24 cellular contexts compared by ENCODE assay signal in the genomic region with DNA sequence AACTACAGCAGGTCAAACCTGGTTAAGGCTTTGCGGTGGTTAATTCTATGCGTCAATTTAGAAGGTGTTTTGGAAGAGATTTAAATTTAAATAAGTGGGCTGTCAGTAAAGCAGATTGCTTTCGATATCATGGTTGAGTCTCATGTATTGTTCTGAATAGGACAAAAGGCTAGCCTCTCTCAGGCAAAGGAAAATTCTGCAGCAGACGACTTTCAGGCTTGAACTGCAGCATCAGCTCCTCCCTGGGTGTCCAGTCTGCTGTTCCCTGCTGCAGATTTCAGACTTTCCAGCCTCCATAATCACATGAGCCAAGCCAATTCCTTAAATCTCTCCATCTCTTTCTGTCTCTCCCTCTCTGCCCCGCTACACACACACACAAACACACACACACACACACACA.
A peak's percentile ranks its signal among the peaks of the same experiment; 100 is the strongest.
DNase-seq lines count a peak whose midpoint lies in the region; ATAC-seq and TF ChIP-seq lines count a peak whose summit lies in the region.
"Had no signal": no experiment of that assay in that cellular context is flagged by ENCODE, and none has a peak within 500 bp of the region (broad histone marks: within the 10 kb centered on the region; RNA-seq: fewer than 3 reads in every experiment).

No MANE protein-coding gene starts in this region.

- H3K27ac Mint-ChIP-seq in neural progenitor cell (peak overlapping the region; percentile 17), type B pancreatic cell (no peak overlapping the region)
- H3K27ac Mint-ChIP-seq in stimulated activated memory B cell treated with anti-CD40 and anti-IgM and Interleukin-4, amounts not matched to agents 10 μg/mL and 1 μg/mL and 100 μg/mL, for 72 hours, result no peak overlapping the region
- H3K27ac Mint-ChIP-seq: CD14-positive monocyte; CD4-positive, alpha-beta memory T cell; CD8-positive, alpha-beta memory T cell had no signal

- ATAC-seq in stimulated activated memory B cell treated with anti-CD40 and anti-IgM and Interleukin-4, amounts not matched to agents 10 μg/mL and 1 μg/mL and 100 μg/mL, for 72 hours, result peak; percentile 8
- ATAC-seq: GM12878 had no signal

- H3K27me3 Mint-ChIP-seq in neural progenitor cell (ENCODE audit: insufficient read depth, low read depth), result no peaks in the 10 kb centered on the region
- no peaks in the 10 kb centered on the region for H3K27me3 Mint-ChIP-seq in stimulated activated memory B cell treated with anti-CD40 and anti-IgM and Interleukin-4, amounts not matched to agents 10 μg/mL and 1 μg/mL and 100 μg/mL, for 72 hours
- H3K27me3 Mint-ChIP-seq in type B pancreatic cell, result no peaks in the 10 kb centered on the region
- H3K27me3 Mint-ChIP-seq: CD4-positive, alpha-beta memory T cell; CD4-positive, CD25-positive, alpha-beta regulatory T cell; CD8-positive, alpha-beta memory T cell had no signal

- H3K4me1 ChIP-seq in HAP-1, result peaks cover 36% of the 10 kb centered on the region
- H3K4me1 ChIP-seq in neural progenitor cell, result peaks cover 8% of the 10 kb centered on the region
- H3K4me1 ChIP-seq: BE2C, BLaER1 had no signal

- no peak overlapping the region for H3K4me3 ChIP-seq in HAP-1
- no peak overlapping the region for H3K4me3 ChIP-seq in neural progenitor cell
- no peak overlapping the region for H3K4me3 ChIP-seq in brain microvascular endothelial cell (ENCODE audit: low read depth, low read length)
- H3K4me3 ChIP-seq: BLaER1, GM12878 had no signal

- H3K9me3 ChIP-seq in HAP-1, result 0 out of 2 replicates have a peak, but pooled peaks cover 4% of the 10 kb centered on the region
- no peaks in the 10 kb centered on the region for H3K9me3 ChIP-seq in neural progenitor cell (ENCODE audit: low read depth)
- H3K9me3 ChIP-seq: BE2C had no signal

- no peaks in the 10 kb centered on the region for H3K79me2 ChIP-seq in neural progenitor cell (ENCODE audit: low read depth)

- in situ Hi-C loops in HAP-1 (cut with MboI; ENCODE audit: low sequenced_read_pairs), result loop anchor here (25.0 kb wide), 1 partner anchor 684 kb away; no protein-coding TSS in a partner anchor
- in situ Hi-C loops in brain microvascular endothelial cell (cut with HindIII; ENCODE audit: low pct_ligation_motif_present, low sequenced_read_pairs), result no loop called here

- H3K27me3 ChIP-seq in HAP-1 (ENCODE audit: low read depth), result no peaks in the 10 kb centered on the region
- no peaks in the 10 kb centered on the region for H3K27me3 ChIP-seq in neural progenitor cell
- H3K27me3 ChIP-seq in brain microvascular endothelial cell (replicated peaks), result no peaks in the 10 kb centered on the region
- H3K27me3 ChIP-seq: BE2C, BLaER1 had no signal

- no peaks in the 10 kb centered on the region for H4K20me1 ChIP-seq in neural progenitor cell (ENCODE audit: low read depth)
- H4K20me1 ChIP-seq: BLaER1 had no signal

- no peak overlapping the region for H3K9ac ChIP-seq in neural progenitor cell
- H3K9ac ChIP-seq: BLaER1 had no signal

- H3K36me3 Mint-ChIP-seq in neural progenitor cell (no peaks in the 10 kb centered on the region), type B pancreatic cell (no peaks in the 10 kb centered on the region)
- no peaks in the 10 kb centered on the region for H3K36me3 Mint-ChIP-seq in stimulated activated memory B cell treated with anti-CD40 and anti-IgM and Interleukin-4, amounts not matched to agents 10 μg/mL and 1 μg/mL and 100 μg/mL, for 72 hours
- H3K36me3 Mint-ChIP-seq: CD14-positive monocyte; CD4-positive, alpha-beta memory T cell; CD4-positive, CD25-positive, alpha-beta regulatory T cell; CD8-positive, alpha-beta memory T cell had no signal

- TF ChIP-seq CTCF in neural progenitor cell (IDR thresholded peaks at IDR 0.05) (no peak), type B pancreatic cell (conservative IDR thresholded peaks at IDR 0.05) (no peak), brain microvascular endothelial cell (IDR thresholded peaks at IDR 0.05; ENCODE audit: low read depth, low read length, missing control alignments) (no peak)

- H3K27ac ChIP-seq in neural progenitor cell, result no peak overlapping the region
- H3K27ac ChIP-seq in brain microvascular endothelial cell, result no peak overlapping the region
- H3K27ac ChIP-seq: BLaER1 had no signal

- no peaks in the 10 kb centered on the region for H3F3A ChIP-seq in neural progenitor cell (ENCODE audit: low read depth)

- no peak overlapping the region for H2AFZ ChIP-seq in neural progenitor cell (replicated peaks)

- peaks cover 2% of the 10 kb centered on the region for H3K9me3 Mint-ChIP-seq in neural progenitor cell
- peaks cover 4% of the 10 kb centered on the region for H3K9me3 Mint-ChIP-seq in stimulated activated memory B cell treated with anti-CD40 and anti-IgM and Interleukin-4, amounts not matched to agents 10 μg/mL and 1 μg/mL and 100 μg/mL, for 72 hours
- H3K9me3 Mint-ChIP-seq in type B pancreatic cell, result no peaks in the 10 kb centered on the region

- H3K4me1 Mint-ChIP-seq in neural progenitor cell, result peaks cover 10% of the 10 kb centered on the region
- no peaks in the 10 kb centered on the region for H3K4me1 Mint-ChIP-seq in stimulated activated memory B cell treated with anti-CD40 and anti-IgM and Interleukin-4, amounts not matched to agents 10 μg/mL and 1 μg/mL and 100 μg/mL, for 72 hours
- H3K4me1 Mint-ChIP-seq in type B pancreatic cell (ENCODE audit: unreplicated experiment), result no peaks in the 10 kb centered on the region
- H3K4me1 Mint-ChIP-seq: CD14-positive monocyte; CD4-positive, CD25-positive, alpha-beta regulatory T cell; CD8-positive, alpha-beta memory T cell had no signal

- no peak overlapping the region for H3K4me3 Mint-ChIP-seq in neural progenitor cell
- no peak overlapping the region for H3K4me3 Mint-ChIP-seq in stimulated activated memory B cell treated with anti-CD40 and anti-IgM and Interleukin-4, amounts not matched to agents 10 μg/mL and 1 μg/mL and 100 μg/mL, for 72 hours
- H3K4me3 Mint-ChIP-seq in type B pancreatic cell, result no peak overlapping the region
- H3K4me3 Mint-ChIP-seq: CD14-positive monocyte; CD4-positive, alpha-beta memory T cell; CD4-positive, CD25-positive, alpha-beta regulatory T cell; CD8-positive, alpha-beta memory T cell had no signal

- H3K4me2 ChIP-seq in neural progenitor cell, result no peak overlapping the region
- H3K4me2 ChIP-seq: BLaER1 had no signal

- H3K36me3 ChIP-seq in HAP-1 (replicated peaks) (no peaks in the 10 kb centered on the region), neural progenitor cell (no peaks in the 10 kb centered on the region), brain microvascular endothelial cell (replicated peaks) (no peaks in the 10 kb centered on the region)
- H3K36me3 ChIP-seq: BE2C, BLaER1 had no signal

- DNase-seq in HAP-1 (ENCODE audit: low spot score in 2 of 2) (peak; percentile 54 to 68), neural progenitor cell (ENCODE audit: low spot score) (peak; percentile 29), type B pancreatic cell (ENCODE audit: extremely low spot score, unreplicated experiment) (no peak), brain microvascular endothelial cell (no peak), HPDE6-E6E7 (ENCODE audit: extremely low spot score) (no peak)
- DNase-seq: 8988T; ACHN; BE2C; C1 segment of cervical spinal cord; CD4-positive, alpha-beta memory T cell; CD4-positive, CD25-positive, alpha-beta regulatory T cell; CD8-positive, alpha-beta memory T cell; COR-L47; DMS 273 treated with DMSO at 0.1 percent for 48 hours; DMS153; DMS53; DMS79; DND-41; EL; GDM1 had no signal

Comparison
In these comparisons a context has a peak if more than half of its experiments do, and no peak if none do; other contexts are left out.
1. DNase-seq: peak in HAP-1 (2 of 2) and neural progenitor cell (single experiment); none in type B pancreatic cell (single experiment), brain microvascular endothelial cell (single experiment) and HPDE6-E6E7 (single experiment).